15 cellular contexts compared by ENCODE assay signal in the genomic region with DNA sequence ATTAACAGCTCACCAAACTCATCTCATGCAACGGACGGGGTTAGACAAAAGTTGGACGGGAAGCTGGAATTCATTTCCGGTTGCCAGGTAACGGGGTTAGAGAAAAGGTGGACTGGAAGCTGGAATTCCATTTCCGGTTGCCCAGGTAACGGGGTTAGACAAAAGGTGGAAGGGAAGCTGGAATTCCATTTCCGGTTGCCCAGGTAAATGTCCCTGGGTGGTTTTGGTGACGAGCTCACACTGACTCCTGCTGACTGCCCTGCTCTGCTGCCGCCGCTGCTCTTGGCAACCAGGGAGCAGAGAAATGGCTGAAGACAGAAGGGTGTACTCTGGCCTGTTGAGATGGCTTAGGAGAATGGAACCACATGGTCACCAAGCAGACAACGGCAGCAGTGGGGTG.
"Had no signal": no experiment of that assay in that cellular context is flagged by ENCODE, and none has a peak within 500 bp of the region (broad histone marks: within the 10 kb centered on the region; RNA-seq: fewer than 3 reads in every experiment).

No MANE protein-coding gene starts in this region.

- H3K4me1 ChIP-seq: ascending aorta, testis, uterus had no signal

- H3K36me3 ChIP-seq: uterus had no signal

- H3K9me3 Mint-ChIP-seq: natural killer cell treated with Interleukin-12 subunit alpha and Interleukin-12 subunit beta and Interleukin-15 and Interleukin-18, amount 100 ng/mL, for 72 hours; stimulated activated naive CD8-positive, alpha-beta T cell treated with anti-CD3 and anti-CD28 coated beads, Interleukin-15, amount 100 ng/mL, for 72 hours had no signal

- H3K27ac ChIP-seq: ascending aorta, heart right ventricle, testis, uterus had no signal

- DNase-seq: activated CD4-positive, alpha-beta T cell treated with anti-CD3 and anti-CD28 coated beads for 48 hours; activated CD8-positive, alpha-beta memory T cell treated with anti-CD3 and anti-CD28 coated beads, Interleukin-2, amount 50 U/mL, for 48 hours; activated CD8-positive, alpha-beta T cell treated with anti-CD3 and anti-CD28 coated beads, Interleukin-2, amount 10 ng/mL, durations not matched to agents 7 days and 5 days; heart right ventricle; immature natural killer cell; left colon; mammary epithelial cell; stimulated activated CD4-positive, alpha-beta T cell treated with anti-CD3 and anti-CD28 coated beads, Interleukin-4, amount 100 ng/mL, for 24 hours; stimulated activated naive CD8-positive, alpha-beta T cell treated with anti-CD3 and anti-CD28 coated beads, Interleukin-15, amount 100 ng/mL, for 72 hours; SW 1271; T1000; testis; uterus had no signal

- H3K4me3 Mint-ChIP-seq: activated CD8-positive, alpha-beta T cell treated with anti-CD3 and anti-CD28 coated beads, Interleukin-2, amount 10 ng/mL, durations not matched to agents 7 days and 5 days; immature natural killer cell; natural killer cell treated with Interleukin-12 subunit alpha and Interleukin-12 subunit beta and Interleukin-15 and Interleukin-18, amount 100 ng/mL, for 72 hours; stimulated activated naive CD8-positive, alpha-beta T cell treated with anti-CD3 and anti-CD28 coated beads, Interleukin-15, amount 100 ng/mL, for 72 hours had no signal

- H3K4me3 ChIP-seq: ascending aorta, heart right ventricle, testis, uterus had no signal

- H3K36me3 Mint-ChIP-seq: natural killer cell treated with Interleukin-12 subunit alpha and Interleukin-12 subunit beta and Interleukin-15 and Interleukin-18, amount 100 ng/mL, for 72 hours had no signal

- H3K27me3 ChIP-seq: ascending aorta, heart right ventricle, testis, uterus had no signal

- H3K9me3 ChIP-seq: ascending aorta, heart right ventricle, testis, uterus had no signal

- H3K27ac Mint-ChIP-seq: activated CD8-positive, alpha-beta T cell treated with anti-CD3 and anti-CD28 coated beads, Interleukin-2, amount 10 ng/mL, durations not matched to agents 7 days and 5 days; immature natural killer cell; natural killer cell treated with Interleukin-12 subunit alpha and Interleukin-12 subunit beta and Interleukin-15 and Interleukin-18, amount 100 ng/mL, for 72 hours; stimulated activated naive CD8-positive, alpha-beta T cell treated with anti-CD3 and anti-CD28 coated beads, Interleukin-15, amount 100 ng/mL, for 72 hours had no signal

- ATAC-seq: activated CD8-positive, alpha-beta T cell treated with anti-CD3 and anti-CD28 coated beads, Interleukin-2, amount 10 ng/mL, durations not matched to agents 7 days and 5 days; heart right ventricle; left colon; natural killer cell treated with Interleukin-12 subunit alpha and Interleukin-12 subunit beta and Interleukin-15 and Interleukin-18, amount 100 ng/mL, for 72 hours; stimulated activated naive CD8-positive, alpha-beta T cell treated with anti-CD3 and anti-CD28 coated beads, Interleukin-15, amount 100 ng/mL, for 72 hours had no signal

- H3K27me3 Mint-ChIP-seq: natural killer cell treated with Interleukin-12 subunit alpha and Interleukin-12 subunit beta and Interleukin-15 and Interleukin-18, amount 100 ng/mL, for 72 hours; stimulated activated naive CD8-positive, alpha-beta T cell treated with anti-CD3 and anti-CD28 coated beads, Interleukin-15, amount 100 ng/mL, for 72 hours had no signal

- H3K4me1 Mint-ChIP-seq: stimulated activated naive CD8-positive, alpha-beta T cell treated with anti-CD3 and anti-CD28 coated beads, Interleukin-15, amount 100 ng/mL, for 72 hours had no signal
